In the genomic region with DNA sequence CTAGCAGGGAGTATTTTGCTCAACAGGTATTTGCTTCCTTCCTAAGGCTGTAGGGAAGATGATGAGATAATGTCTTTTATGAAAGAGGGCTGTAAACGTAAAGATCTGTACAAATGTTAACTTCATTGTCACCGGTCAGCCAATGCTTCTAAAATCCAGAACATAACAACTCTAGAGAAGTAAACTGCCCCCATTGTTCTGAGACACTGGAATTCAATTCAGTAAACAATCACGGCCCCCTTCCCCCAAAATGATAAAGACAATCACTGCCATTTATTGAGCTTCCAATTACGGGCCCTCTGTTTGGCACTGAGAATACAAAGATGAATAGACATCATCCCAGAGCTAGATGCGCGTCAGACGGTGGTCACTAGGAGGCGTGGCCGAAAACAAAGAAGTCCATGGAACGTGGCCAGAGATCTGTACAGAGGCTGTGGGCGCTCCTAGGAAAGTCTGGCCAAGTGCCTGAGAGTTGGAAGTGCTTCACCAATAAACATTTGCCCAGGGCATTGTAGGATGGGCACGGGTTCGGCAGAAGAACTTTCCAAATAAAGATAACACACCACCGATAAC, we compare ENCODE assay signal across 8 cellular contexts. TPM values are rescaled to one million over a fixed set of nuclear protein-coding genes. Genes with fewer than 3 reads are reported as not detected.
DNase-seq lines count a peak whose midpoint lies in the region; ATAC-seq and TF ChIP-seq lines count a peak whose summit lies in the region.

No MANE protein-coding gene starts in this region.

- peak in 1 of 6 experiments; percentile 11 for TF ChIP-seq CTCF in Peyer's patch (IDR thresholded peaks at IDR 0.05)
- TF ChIP-seq CTCF in body of pancreas (IDR thresholded peaks at IDR 0.05) = no peak
- no peak for TF ChIP-seq CTCF in psoas muscle (IDR thresholded peaks at IDR 0.05)

- no peak for TF ChIP-seq POLR2A in Peyer's patch (IDR thresholded peaks at IDR 0.05)
- TF ChIP-seq POLR2A in body of pancreas (IDR thresholded peaks at IDR 0.05) = no peak

- intact Hi-C loops in body of pancreas (cut with DNase I) = no loop called here
- intact Hi-C loops in psoas muscle (cut with DNase I) = loop anchor here (5.0 to 10.0 kb wide), 3 partner anchors 100 to 163 kb away; a partner anchor contains a TSS

- WGBS in body of pancreas, 2 donors = 1 to 3% methylated on average over 14 of the region's 14 CpGs
- WGBS in psoas muscle, 3 donors = 2 to 4% (median 3%) methylated on average over 14 of the region's 14 CpGs

- no peaks in the 10 kb centered on the region for H3K27me3 ChIP-seq in HUES48 (ENCODE audit: control insufficient read depth, insufficient read depth, low read length)
- no peaks in the 10 kb centered on the region for H3K27me3 ChIP-seq in Peyer's patch
- H3K27me3 ChIP-seq in body of pancreas = no peaks in the 10 kb centered on the region
- no peaks in the 10 kb centered on the region for H3K27me3 ChIP-seq in psoas muscle (ENCODE audit: insufficient read depth in 3 of 3, low read length in 2 of 3)

- H3K36me3 ChIP-seq in HUES48 (ENCODE audit: control insufficient read depth, insufficient read depth, low read length) (peaks cover 60% of the 10 kb centered on the region), Peyer's patch (peaks cover 0 to 36% (median 0%) of the 10 kb centered on the region in 3 donors), body of pancreas (replicated peaks in 1 of 2; ENCODE audit: insufficient read depth in 1 of 2, low read depth in 2 of 2) (peaks cover 0 to 30% of the 10 kb centered on the region in 2 donors), psoas muscle (ENCODE audit: insufficient read depth in 1 of 2, low read depth in 1 of 2) (peaks cover 6 to 45% of the 10 kb centered on the region in 2 donors)

- peak overlapping the region; percentile 98 for H3K9ac ChIP-seq in HUES48 (ENCODE audit: low read depth, low read length)

- DNase-seq in ACHN (peak; percentile 78), Peyer's patch (peak in 2 of 3 donors; percentile 35 to 72), body of pancreas (peak; percentile 71 to 80 (median 78)), hypothalamus (lab: John Stamatoyannopoulos, UW) (peak in 48 of 51 donors; percentile 39 to 94 (median 78)), psoas muscle (peak; percentile 61 to 74)

- H3K9me3 ChIP-seq in HUES48 (ENCODE audit: control insufficient read depth, insufficient read depth, low read length) (no peaks in the 10 kb centered on the region), Peyer's patch (no peaks in the 10 kb centered on the region), body of pancreas (no peaks in the 10 kb centered on the region), psoas muscle (no peaks in the 10 kb centered on the region)

- peak overlapping the region; percentile 81 for H3K4me3 ChIP-seq in HUES48 (ENCODE audit: low read depth, low read length)
- peak overlapping the region; percentile 65 to 87 (median 80) for H3K4me3 ChIP-seq in Peyer's patch
- peak overlapping the region; percentile 53 to 86 for H3K4me3 ChIP-seq in body of pancreas
- peak overlapping the region; percentile 86 for H3K4me3 ChIP-seq in psoas muscle

- in situ Hi-C loops in ACHN (cut with HindIII; ENCODE audit: low pct_ligation_motif_present, low pct_unique_long_range_greater_than_20kb, low sequenced_read_pairs) = no loop called here

- H3K4me1 ChIP-seq in HUES48 (ENCODE audit: control insufficient read depth, insufficient read depth, low read length) (peaks cover 5% of the 10 kb centered on the region), Peyer's patch (peaks cover 0 to 18% (median 3%) of the 10 kb centered on the region in 4 donors), body of pancreas (peaks cover 27% of the 10 kb centered on the region), psoas muscle (peaks cover 17% of the 10 kb centered on the region)

- peak overlapping the region; percentile 97 for H3K27ac ChIP-seq in HUES48 (ENCODE audit: low read depth, low read length)
- peak overlapping the region; percentile 91 to 95 (median 93) for H3K27ac ChIP-seq in Peyer's patch
- H3K27ac ChIP-seq in body of pancreas = peak overlapping the region; percentile 88 to 97 (median 96)
- peak overlapping the region; percentile 97 for H3K27ac ChIP-seq in psoas muscle

- peak; percentile 33 for ATAC-seq in GM18498 (IDR thresholded peaks at IDR 0.05; ENCODE audit: unreplicated experiment)
- peak; percentile 65 for ATAC-seq in body of pancreas
- ATAC-seq in psoas muscle = peak; percentile 47 to 73 (median 58)
- no peak for ATAC-seq in HG03565 (IDR thresholded peaks at IDR 0.05; ENCODE audit: unreplicated experiment)

RNA-seq across cellular contexts. Expression of a gene that starts 0.6 kb away (rescaled TPM):
- total RNA-seq in Peyer's patch (10 to 100 TPM in 3 of 4 donors, not detected in 1; 28.7 to 34.7 (median 34.5) TPM), body of pancreas (10 to 100 TPM in 1 of 2 donors, 1 to 10 TPM in 1; 8.6 to 29.1 TPM), psoas muscle (10 to 100 TPM; 76.0 to 93.2 (median 80.9) TPM)
- polyA plus RNA-seq in psoas muscle = 100 to 1,000 TPM; 152 to 177 (median 159) TPM

RNA-seq across cellular contexts. Expression of a gene that starts 0.9 kb away (rescaled TPM):
- 10 to 100 TPM in 1 of 4 donors, 1 to 10 TPM in 3; 4.3 to 33.0 (median 8.8) TPM for total RNA-seq in Peyer's patch
- total RNA-seq in body of pancreas = 1 to 10 TPM; 2.6 to 3.4 TPM
- 10 to 100 TPM in 2 of 4 donors, 1 to 10 TPM in 2; 5.7 to 10.5 (median 8.5) TPM for total RNA-seq in psoas muscle
- polyA plus RNA-seq in psoas muscle = 10 to 100 TPM; 10.3 to 30.3 (median 17.1) TPM

RNA-seq across cellular contexts. Expression of a gene that starts 25.0 kb away (rescaled TPM):
- 1 to 10 TPM; 4.9 to 9.9 (median 6.7) TPM for total RNA-seq in Peyer's patch
- 1 to 10 TPM; 4.6 to 7.0 TPM for total RNA-seq in body of pancreas
- 10 to 100 TPM; 13.7 to 93.2 (median 20.6) TPM for total RNA-seq in psoas muscle
- polyA plus RNA-seq in psoas muscle = 10 to 100 TPM in 2 of 3 donors, 1 to 10 TPM in 1; 8.6 to 70.8 (median 16.9) TPM

RNA-seq across cellular contexts. Expression of a gene that starts 36.3 kb away (rescaled TPM):
- total RNA-seq in Peyer's patch (10 to 100 TPM in 2 of 4 donors, 1 to 10 TPM in 2; 1.6 to 30.7 (median 12.0) TPM), body of pancreas (1 to 10 TPM; 2.0 to 4.4 TPM), psoas muscle (1 to 10 TPM; 3.3 to 8.4 (median 6.0) TPM)
- polyA plus RNA-seq in psoas muscle = 1 to 10 TPM; 2.2 to 5.5 (median 3.6) TPM

RNA-seq across cellular contexts. Expression of a gene that starts 39.4 kb away (rescaled TPM):
- total RNA-seq in Peyer's patch = 10 to 100 TPM; 18.2 to 80.9 (median 49.9) TPM
- total RNA-seq in body of pancreas = 10 to 100 TPM; 33.2 to 47.5 TPM
- total RNA-seq in psoas muscle = under 1 TPM in 3 of 4 donors, not detected in 1; 0.15 to 0.24 (median 0.24) TPM
- polyA plus RNA-seq in psoas muscle = under 1 TPM; 0.01 to 0.08 (median 0.08) TPM
